Comparison of ENCODE assay signal across 28 cellular contexts in genomic region chr14:98183556-98183955, GRCh38.
DNase-seq lines count a peak whose midpoint lies in the region; ATAC-seq and TF ChIP-seq lines count a peak whose summit lies in the region.
"Had no signal": no experiment of that assay in that cellular context is flagged by ENCODE, and none has a peak within 500 bp of the region (broad histone marks: within the 10 kb centered on the region; RNA-seq: fewer than 3 reads in every experiment).

No MANE protein-coding gene starts in this region.

- no peaks in the 10 kb centered on the region for H3K9me3 ChIP-seq in naive thymus-derived CD4-positive, alpha-beta T cell (ENCODE audit: control insufficient read depth in 2 of 3, low read length in 3 of 3)
- H3K9me3 ChIP-seq: adrenal gland; BLaER1 treated with 17β-estradiol and CSF1 and Interleukin-3, amounts not matched to agents 10 nM and 100 nM; esophagus squamous epithelium; gastrocnemius medialis; vagina had no signal

- no peak for ATAC-seq in activated T-cell treated with anti-CD3 and anti-CD28 coated beads, Interleukin-2, amount 50 U/mL, for 72 hours (replicated peaks in 1 of 2)
- peak; percentile 0 for ATAC-seq in activated T-helper 17 cell treated with anti-CD3 and anti-CD28 coated beads, Interleukin-2, amount 50 U/mL, for 72 hours (replicated peaks)
- ATAC-seq in naive thymus-derived CD4-positive, alpha-beta T cell = no peak
- ATAC-seq: gastrocnemius medialis, Panc1 had no signal

- H3K27me3 Mint-ChIP-seq in activated T-cell treated with anti-CD3 and anti-CD28 coated beads, Interleukin-2, amount 50 U/mL, for 72 hours (ENCODE audit: low read depth) = no peaks in the 10 kb centered on the region
- H3K27me3 Mint-ChIP-seq in activated T-helper 17 cell treated with anti-CD3 and anti-CD28 coated beads, Interleukin-2, amount 50 U/mL, for 72 hours = no peaks in the 10 kb centered on the region
- no peaks in the 10 kb centered on the region for H3K27me3 Mint-ChIP-seq in naive thymus-derived CD4-positive, alpha-beta T cell

- peaks cover 0 to 3% of the 10 kb centered on the region in 2 donors for H3K9me3 Mint-ChIP-seq in activated T-cell treated with anti-CD3 and anti-CD28 coated beads, Interleukin-2, amount 50 U/mL, for 72 hours
- no peaks in the 10 kb centered on the region for H3K9me3 Mint-ChIP-seq in activated T-helper 17 cell treated with anti-CD3 and anti-CD28 coated beads, Interleukin-2, amount 50 U/mL, for 72 hours
- H3K9me3 Mint-ChIP-seq in naive thymus-derived CD4-positive, alpha-beta T cell = peaks cover 0 to 6% (median 0%) of the 10 kb centered on the region in 11 donors
- H3K9me3 Mint-ChIP-seq: H9 had no signal

- no peak for DNase-seq in activated T-cell treated with anti-CD3 and anti-CD28 coated beads, Interleukin-2, amount 50 U/mL, for 72 hours
- DNase-seq in activated T-cell treated with anti-CD3 and anti-CD28 coated beads for 4 hours = no peak
- DNase-seq in GM12865 (ENCODE audit: low read depth) = peak; percentile 52
- DNase-seq in naive thymus-derived CD4-positive, alpha-beta T cell = no peak
- DNase-seq in NCI-H2081 (lab: John Stamatoyannopoulos, UW) = no peak
- no peak for DNase-seq in dorsolateral prefrontal cortex
- no peak for DNase-seq in GM03348 (ENCODE audit: low spot score)
- DNase-seq: activated CD4-positive, CD25-positive, alpha-beta regulatory T cell treated with anti-CD3 and anti-CD28 coated beads, Interleukin-2, amount 50 U/mL, for 72 hours; activated CD8-positive, alpha-beta memory T cell treated with anti-CD3 and anti-CD28 coated beads, Interleukin-2, amount 50 U/mL, for 4 hours; adrenal gland; EL; esophagus squamous epithelium; gastrocnemius medialis; H9; KG1; mesendoderm; NCI-H146; NCI-H2171 treated with DMSO at 0.1 percent for 48 hours; NCI-H524; NK-92 treated with Interleukin-12 subunit alpha and Interleukin-12 subunit beta, amount 100 ng/mL, for 24 hours; occipital lobe; SHP77 treated with DMSO at 0.1 percent for 48 hours had no signal

- H3K4me3 ChIP-seq in GM12865 (ENCODE audit: low read depth, low read length) (peak overlapping the region; percentile 33), dorsolateral prefrontal cortex (no peak overlapping the region)
- peak overlapping the region; percentile 56 for H3K4me3 ChIP-seq in naive thymus-derived CD4-positive, alpha-beta T cell (ENCODE audit: low read length)
- H3K4me3 ChIP-seq: adrenal gland; BLaER1 treated with 17β-estradiol and CSF1 and Interleukin-3, amounts not matched to agents 10 nM and 100 nM; esophagus squamous epithelium; gastrocnemius medialis; hepatocyte; vagina had no signal

- H3K36me3 ChIP-seq in naive thymus-derived CD4-positive, alpha-beta T cell (ENCODE audit: control insufficient read depth in 2 of 3, insufficient read depth in 3 of 3, low read length in 3 of 3) = no peaks in the 10 kb centered on the region
- H3K36me3 ChIP-seq: adrenal gland; BLaER1 treated with 17β-estradiol and CSF1 and Interleukin-3, amounts not matched to agents 10 nM and 100 nM; esophagus squamous epithelium; gastrocnemius medialis; vagina had no signal

- TF ChIP-seq CTCF in GM12865 (IDR thresholded peaks at IDR 0.05; ENCODE audit: insufficient read depth, low read depth, low read length, missing control alignments) = no peak
- no peak for TF ChIP-seq CTCF in dorsolateral prefrontal cortex (IDR thresholded peaks at IDR 0.05 in 54 of 56, conservative IDR thresholded peaks at IDR 0.05 in 2 of 56; ENCODE audit: low read depth in 1 of 56, partially characterized antibody in 56 of 56)

- intact Hi-C loops in naive thymus-derived CD4-positive, alpha-beta T cell (cut with micrococcal nuclease) = loop anchor here in 1 of 2 donors (10.0 kb wide), 1 partner anchor 459 kb away; no protein-coding TSS in a partner anchor
- intact Hi-C loops in dorsolateral prefrontal cortex (cut with DNase I) = no loop called here

- H3K4me1 Mint-ChIP-seq in activated T-cell treated with anti-CD3 and anti-CD28 coated beads, Interleukin-2, amount 50 U/mL, for 72 hours (ENCODE audit: low read depth) = peaks cover 100% of the 10 kb centered on the region
- H3K4me1 Mint-ChIP-seq in activated T-helper 17 cell treated with anti-CD3 and anti-CD28 coated beads, Interleukin-2, amount 50 U/mL, for 72 hours = peaks cover 75% of the 10 kb centered on the region
- H3K4me1 Mint-ChIP-seq in naive thymus-derived CD4-positive, alpha-beta T cell = peaks cover 54 to 100% (median 96%) of the 10 kb centered on the region in 7 donors
- H3K4me1 Mint-ChIP-seq: H9 had no signal

- H3K27ac ChIP-seq in naive thymus-derived CD4-positive, alpha-beta T cell (ENCODE audit: low read depth, low read length) = peak overlapping the region; percentile 80
- no peak overlapping the region for H3K27ac ChIP-seq in dorsolateral prefrontal cortex
- H3K27ac ChIP-seq: adrenal gland; BLaER1 treated with 17β-estradiol and CSF1 and Interleukin-3, amounts not matched to agents 10 nM and 100 nM; esophagus squamous epithelium; gastrocnemius medialis; hepatocyte; vagina had no signal

- H3K27me3 ChIP-seq in naive thymus-derived CD4-positive, alpha-beta T cell (ENCODE audit: control insufficient read depth in 2 of 2, insufficient read depth in 2 of 2, low read length in 2 of 2) = no peaks in the 10 kb centered on the region
- peaks cover 0 to 50% (median 6%) of the 10 kb centered on the region in 45 donors for H3K27me3 ChIP-seq in dorsolateral prefrontal cortex
- H3K27me3 ChIP-seq: BLaER1 treated with 17β-estradiol and CSF1 and Interleukin-3, amounts not matched to agents 10 nM and 100 nM; esophagus squamous epithelium; hepatocyte; vagina had no signal

- peaks cover 0 to 4% of the 10 kb centered on the region in 2 donors for H3K36me3 Mint-ChIP-seq in activated T-cell treated with anti-CD3 and anti-CD28 coated beads, Interleukin-2, amount 50 U/mL, for 72 hours (ENCODE audit: insufficient read depth in 2 of 2)
- peaks cover 8% of the 10 kb centered on the region for H3K36me3 Mint-ChIP-seq in activated T-helper 17 cell treated with anti-CD3 and anti-CD28 coated beads, Interleukin-2, amount 50 U/mL, for 72 hours (ENCODE audit: low read depth)
- H3K36me3 Mint-ChIP-seq in naive thymus-derived CD4-positive, alpha-beta T cell = peaks cover 0 to 13% (median 4%) of the 10 kb centered on the region in 5 donors
- H3K36me3 Mint-ChIP-seq: brain had no signal

- peak overlapping the region; percentile 55 to 73 for H3K4me3 Mint-ChIP-seq in activated T-cell treated with anti-CD3 and anti-CD28 coated beads, Interleukin-2, amount 50 U/mL, for 72 hours
- peak overlapping the region; percentile 94 for H3K4me3 Mint-ChIP-seq in activated T-helper 17 cell treated with anti-CD3 and anti-CD28 coated beads, Interleukin-2, amount 50 U/mL, for 72 hours
- H3K4me3 Mint-ChIP-seq in naive thymus-derived CD4-positive, alpha-beta T cell = peak overlapping the region; percentile 39 to 84 (median 56)
- H3K4me3 Mint-ChIP-seq: brain, H9 had no signal

- CTCF ChIA-PET in naive thymus-derived CD4-positive, alpha-beta T cell (lab: Charles Lee) = interaction anchor here (1.1 to 18.0 kb wide), 4 partner anchors 8 to 41 kb away, joined by 3 to 279 read pairs (median 7); no protein-coding TSS in a partner anchor

- peak overlapping the region; percentile 98 for H3K27ac Mint-ChIP-seq in activated T-cell treated with anti-CD3 and anti-CD28 coated beads, Interleukin-2, amount 50 U/mL, for 72 hours
- H3K27ac Mint-ChIP-seq in activated T-helper 17 cell treated with anti-CD3 and anti-CD28 coated beads, Interleukin-2, amount 50 U/mL, for 72 hours = peak overlapping the region; percentile 96
- H3K27ac Mint-ChIP-seq in naive thymus-derived CD4-positive, alpha-beta T cell = peak overlapping the region; percentile 89 to 100 (median 97)
- H3K27ac Mint-ChIP-seq: H9 had no signal

- peaks cover 75 to 94% of the 10 kb centered on the region in 2 donors for H3K4me1 ChIP-seq in naive thymus-derived CD4-positive, alpha-beta T cell (ENCODE audit: control insufficient read depth in 2 of 2, insufficient read depth in 2 of 2, low read length in 2 of 2)
- H3K4me1 ChIP-seq: adrenal gland, gastrocnemius medialis, vagina had no signal

- POLR2A ChIA-PET in naive thymus-derived CD4-positive, alpha-beta T cell (lab: Charles Lee) = interaction anchor here (0.7 to 25.4 kb wide), 11 partner anchors 4 to 1083 kb away, joined by 3 to 501 read pairs (median 17); partner anchors contain the start of gene BCL11B

Comparison
In these comparisons a context has a peak if more than half of its experiments do, and no peak if none do; other contexts are left out.
1. H3K4me3 ChIP-seq: peak in GM12865 (single experiment) and naive thymus-derived CD4-positive, alpha-beta T cell (single experiment); none in dorsolateral prefrontal cortex (0 of 59).
2. Peak in every context shown above with its lines, with median percentiles within 50 percentile points of each other: H3K27ac Mint-ChIP-seq and H3K4me3 Mint-ChIP-seq.